23 cellular contexts compared by ENCODE assay signal in the genomic region with DNA sequence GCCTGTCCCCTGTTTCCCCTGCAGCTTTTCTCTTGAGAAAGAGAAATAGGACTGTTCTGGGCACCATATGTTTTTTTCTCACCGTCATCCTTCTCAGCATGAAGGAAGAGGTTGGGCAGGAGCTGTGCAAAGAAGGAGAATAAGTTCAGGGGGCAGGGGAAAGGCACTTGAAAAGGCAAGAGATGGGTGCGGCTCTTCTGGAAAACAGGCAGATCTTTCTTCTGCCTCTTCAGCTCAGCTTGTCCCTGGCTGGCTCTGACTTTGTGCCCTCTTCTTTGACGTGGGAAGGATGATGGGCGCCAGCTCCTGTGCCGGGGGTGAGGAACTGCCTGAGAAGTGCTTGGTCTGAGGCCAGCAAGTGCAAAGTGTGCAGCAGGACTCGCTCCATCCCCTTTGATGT.
"Had no signal": no experiment of that assay in that cellular context is flagged by ENCODE, and none has a peak within 500 bp of the region (broad histone marks: within the 10 kb centered on the region; RNA-seq: fewer than 3 reads in every experiment).

No MANE protein-coding gene starts in this region.

- H3K4me3 ChIP-seq: dorsolateral prefrontal cortex, lung, mucosa of descending colon, right atrium auricular region, sigmoid colon, spleen, testis, tibial artery had no signal

- DNase-seq: caudate nucleus; cerebellar nuclear complex; dorsolateral prefrontal cortex; effector memory CD4-positive, alpha-beta T cell; head of caudate nucleus; kidney; mucosa of descending colon; naive B cell; sigmoid colon; spleen; stimulated activated CD4-positive, alpha-beta T cell treated with anti-CD3 and anti-CD28 coated beads, Interleukin-4, amount 100 ng/mL, for 4 hours; stimulated activated naive CD8-positive, alpha-beta T cell treated with anti-CD3 and anti-CD28 coated beads, Interleukin-15, Interleukin-2, amounts not matched to agents 100 U/mL and 50 U/mL, for 24 hours; substantia nigra; testis; tibial artery had no signal

- H3K27ac Mint-ChIP-seq: memory B cell; naive B cell; natural killer cell treated with Interleukin-12 subunit alpha and Interleukin-12 subunit beta and Interleukin-15 and Interleukin-18, amount 100 ng/mL, for 72 hours; stimulated activated memory B cell treated with anti-CD40 and anti-IgM and Interleukin-4, amounts not matched to agents 10 μg/mL and 1 μg/mL and 100 μg/mL, for 72 hours; type B pancreatic cell had no signal

- H3K9me3 Mint-ChIP-seq: memory B cell; mesothelial cell of epicardium; natural killer cell treated with Interleukin-12 subunit alpha and Interleukin-12 subunit beta and Interleukin-15 and Interleukin-18, amount 100 ng/mL, for 72 hours; stimulated activated memory B cell treated with anti-CD40 and anti-IgM and Interleukin-4, amounts not matched to agents 10 μg/mL and 1 μg/mL and 100 μg/mL, for 72 hours; type B pancreatic cell had no signal

- H3K9ac ChIP-seq: parathyroid adenoma had no signal

- H3K4me1 ChIP-seq: parathyroid adenoma, spleen, testis, tibial artery had no signal

- H3K27me3 ChIP-seq: right atrium auricular region, sigmoid colon, testis had no signal

- H3K4me1 Mint-ChIP-seq: memory B cell, naive B cell had no signal

- H3K9me3 ChIP-seq: mucosa of descending colon, right atrium auricular region, sigmoid colon, spleen, testis, tibial artery had no signal

- H3K4me3 Mint-ChIP-seq: memory B cell; natural killer cell treated with Interleukin-12 subunit alpha and Interleukin-12 subunit beta and Interleukin-15 and Interleukin-18, amount 100 ng/mL, for 72 hours; stimulated activated memory B cell treated with anti-CD40 and anti-IgM and Interleukin-4, amounts not matched to agents 10 μg/mL and 1 μg/mL and 100 μg/mL, for 72 hours had no signal

- H3K27ac ChIP-seq: dorsolateral prefrontal cortex, parathyroid adenoma, right atrium auricular region, sigmoid colon, spleen, testis, tibial artery had no signal

- H3K36me3 Mint-ChIP-seq: memory B cell; mesothelial cell of epicardium; naive B cell; natural killer cell treated with Interleukin-12 subunit alpha and Interleukin-12 subunit beta and Interleukin-15 and Interleukin-18, amount 100 ng/mL, for 72 hours; stimulated activated memory B cell treated with anti-CD40 and anti-IgM and Interleukin-4, amounts not matched to agents 10 μg/mL and 1 μg/mL and 100 μg/mL, for 72 hours; type B pancreatic cell had no signal

- H3K36me3 ChIP-seq: right atrium auricular region, sigmoid colon, spleen, tibial artery had no signal
